ENCODE assay signal across 7 cellular contexts in the genomic region with DNA sequence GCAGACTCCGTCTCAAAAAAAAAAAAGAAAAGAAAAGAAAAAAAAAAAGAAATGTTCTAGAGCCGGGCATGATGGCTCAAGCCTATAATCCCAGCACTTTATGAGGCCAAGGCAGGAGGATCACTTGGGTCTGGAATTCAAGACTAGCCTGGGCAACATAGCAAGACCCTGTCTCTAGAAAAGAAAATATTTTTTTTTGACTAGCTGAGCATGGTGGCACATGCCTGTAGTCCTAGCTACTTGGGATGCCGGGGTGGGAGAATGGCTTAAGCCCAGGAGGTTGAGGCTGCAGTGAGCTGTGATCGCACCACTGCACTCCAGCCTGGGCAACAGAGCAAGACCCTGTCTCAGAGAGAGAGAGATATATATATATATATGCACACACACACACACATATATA. TPM values are rescaled to one million over a fixed set of nuclear protein-coding genes. Genes with fewer than 3 reads are reported as not detected.
"Had no signal": no experiment of that assay in that cellular context is flagged by ENCODE, and none has a peak within 500 bp of the region (broad histone marks: within the 10 kb centered on the region; RNA-seq: fewer than 3 reads in every experiment).

No MANE protein-coding gene starts in this region.

RNA-seq across cellular contexts. Expression of a gene that starts 24.7 kb away (rescaled TPM):
- total RNA-seq: mesenteric fat pad, mononuclear cell had no signal

RNA-seq across cellular contexts. Expression of a gene that starts 35.9 kb away (rescaled TPM):
- total RNA-seq: left colon, mesenteric fat pad, mononuclear cell, myocyte had no signal
- polyA plus RNA-seq: immature natural killer cell, keratinocyte, mammary epithelial cell had no signal
